1 cellular context compared by ENCODE assay signal in the genomic region with DNA sequence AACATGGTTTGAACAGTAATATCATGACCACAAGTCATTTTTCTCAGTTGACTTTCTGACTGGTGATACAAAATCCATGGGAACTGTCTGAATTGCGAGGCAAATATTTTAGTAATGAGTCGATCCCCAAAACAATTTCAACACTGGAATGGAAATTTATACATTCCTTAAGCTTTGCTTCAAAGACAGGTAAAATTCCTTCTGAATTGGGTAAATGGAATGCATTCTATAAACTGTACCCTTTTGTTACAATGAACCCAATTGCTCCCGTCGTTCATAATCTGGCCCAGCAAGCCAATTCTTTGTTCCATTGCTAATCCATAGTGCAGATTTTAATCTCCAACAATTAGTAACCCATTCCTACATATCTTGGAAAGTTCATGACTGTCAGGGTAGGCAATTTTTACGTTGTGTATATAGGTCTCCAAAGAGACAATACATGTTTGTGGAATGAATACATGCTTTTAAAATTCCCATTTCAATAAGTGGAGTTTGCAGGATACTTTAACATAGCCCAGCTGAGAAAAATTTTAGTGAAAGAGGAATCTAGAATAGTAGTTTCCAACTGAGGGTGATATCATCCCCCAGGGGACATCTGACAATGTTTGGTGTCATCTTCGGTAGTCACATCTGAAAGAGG.
A peak's percentile ranks its signal among the peaks of the same experiment; 100 is the strongest.
TF ChIP-seq lines count a peak whose summit lies in the region.

No MANE protein-coding gene starts in this region.

TF ChIP-seq in A549, 52 proteins besides CTCF, POLR2A, EP300 and RAD21 (continued from another document):
- TF ChIP-seq NFE2L2 (conservative IDR thresholded peaks at IDR 0.05; ENCODE audit: low read length) = no peak
- TF ChIP-seq SMC3 (IDR thresholded peaks at IDR 0.05) = no peak
- TF ChIP-seq, protein P1, sequence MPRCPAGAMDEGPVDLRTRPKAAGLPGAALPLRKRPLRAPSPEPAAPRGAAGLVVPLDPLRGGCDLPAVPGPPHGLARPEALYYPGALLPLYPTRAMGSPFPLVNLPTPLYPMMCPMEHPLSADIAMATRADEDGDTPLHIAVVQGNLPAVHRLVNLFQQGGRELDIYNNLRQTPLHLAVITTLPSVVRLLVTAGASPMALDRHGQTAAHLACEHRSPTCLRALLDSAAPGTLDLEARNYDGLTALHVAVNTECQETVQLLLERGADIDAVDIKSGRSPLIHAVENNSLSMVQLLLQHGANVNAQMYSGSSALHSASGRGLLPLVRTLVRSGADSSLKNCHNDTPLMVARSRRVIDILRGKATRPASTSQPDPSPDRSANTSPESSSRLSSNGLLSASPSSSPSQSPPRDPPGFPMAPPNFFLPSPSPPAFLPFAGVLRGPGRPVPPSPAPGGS (IDR thresholded peaks at IDR 0.05) = peak; percentile 28; the same call in 1 of the 3 replicates
- no peak for TF ChIP-seq TP53 (CRISPR knock-in tag; IDR thresholded peaks at IDR 0.05)
- TF ChIP-seq, protein P2, sequence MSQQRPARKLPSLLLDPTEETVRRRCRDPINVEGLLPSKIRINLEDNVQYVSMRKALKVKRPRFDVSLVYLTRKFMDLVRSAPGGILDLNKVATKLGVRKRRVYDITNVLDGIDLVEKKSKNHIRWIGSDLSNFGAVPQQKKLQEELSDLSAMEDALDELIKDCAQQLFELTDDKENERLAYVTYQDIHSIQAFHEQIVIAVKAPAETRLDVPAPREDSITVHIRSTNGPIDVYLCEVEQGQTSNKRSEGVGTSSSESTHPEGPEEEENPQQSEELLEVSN (IDR thresholded peaks at IDR 0.05; ENCODE audit: borderline replicate concordance, low read depth) = no peak
- TF ChIP-seq BHLHE40 (IDR thresholded peaks at IDR 0.05; ENCODE audit: low read depth, low read length) = no peak
- peak; percentile 56; the same call in 1 of the 2 replicates for TF ChIP-seq HOXB13 (CRISPR knock-in tag; IDR thresholded peaks at IDR 0.05; ENCODE audit: low read depth)
- peak; percentile 17; the same call in 1 of the 2 replicates for TF ChIP-seq FOXS1 (CRISPR knock-in tag; IDR thresholded peaks at IDR 0.05)
- no peak for TF ChIP-seq FOSB (CRISPR knock-in tag; IDR thresholded peaks at IDR 0.05)
- no peak for TF ChIP-seq PHF8 (IDR thresholded peaks at IDR 0.05; ENCODE audit: borderline replicate concordance, low read depth)
- TF ChIP-seq, protein P3, sequence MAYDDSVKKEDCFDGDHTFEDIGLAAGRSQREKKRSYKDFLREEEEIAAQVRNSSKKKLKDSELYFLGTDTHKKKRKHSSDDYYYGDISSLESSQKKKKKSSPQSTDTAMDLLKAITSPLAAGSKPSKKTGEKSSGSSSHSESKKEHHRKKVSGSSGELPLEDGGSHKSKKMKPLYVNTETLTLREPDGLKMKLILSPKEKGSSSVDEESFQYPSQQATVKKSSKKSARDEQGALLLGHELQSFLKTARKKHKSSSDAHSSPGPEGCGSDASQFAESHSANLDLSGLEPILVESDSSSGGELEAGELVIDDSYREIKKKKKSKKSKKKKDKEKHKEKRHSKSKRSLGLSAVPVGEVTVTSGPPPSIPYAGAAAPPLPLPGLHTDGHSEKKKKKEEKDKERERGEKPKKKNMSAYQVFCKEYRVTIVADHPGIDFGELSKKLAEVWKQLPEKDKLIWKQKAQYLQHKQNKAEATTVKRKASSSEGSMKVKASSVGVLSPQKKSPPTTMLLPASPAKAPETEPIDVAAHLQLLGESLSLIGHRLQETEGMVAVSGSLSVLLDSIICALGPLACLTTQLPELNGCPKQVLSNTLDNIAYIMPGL (CRISPR knock-in tag; IDR thresholded peaks at IDR 0.05; ENCODE audit: borderline replicate concordance) = no peak
- no peak for TF ChIP-seq HOXA7 (CRISPR knock-in tag; IDR thresholded peaks at IDR 0.05)
- no peak for TF ChIP-seq CBX2 (IDR thresholded peaks at IDR 0.05; ENCODE audit: borderline replicate concordance, low read depth)
- no peak for TF ChIP-seq RCOR1 (IDR thresholded peaks at IDR 0.05; ENCODE audit: low read depth, low read length)
- TF ChIP-seq RNF2 (IDR thresholded peaks at IDR 0.05; ENCODE audit: borderline replicate concordance, low read depth) = no peak
- peak; percentile 49 to 93; a peak in 3 of 4 replicates for TF ChIP-seq CEBPB (IDR thresholded peaks at IDR 0.05)
- no peak for TF ChIP-seq MAZ (IDR thresholded peaks at IDR 0.05; ENCODE audit: borderline replicate concordance, low read depth, low read length)
- no peak for TF ChIP-seq MAFK (IDR thresholded peaks at IDR 0.05; ENCODE audit: partially characterized antibody)
- TF ChIP-seq POLR2AphosphoS2 (conservative IDR thresholded peaks at IDR 0.05; ENCODE audit: low read length) = no peak
- TF ChIP-seq JUN (IDR thresholded peaks at IDR 0.05) = peak in 1 of 2 experiments; percentile 84; a peak in 4 of 5 replicates
- TF ChIP-seq, protein P4, sequence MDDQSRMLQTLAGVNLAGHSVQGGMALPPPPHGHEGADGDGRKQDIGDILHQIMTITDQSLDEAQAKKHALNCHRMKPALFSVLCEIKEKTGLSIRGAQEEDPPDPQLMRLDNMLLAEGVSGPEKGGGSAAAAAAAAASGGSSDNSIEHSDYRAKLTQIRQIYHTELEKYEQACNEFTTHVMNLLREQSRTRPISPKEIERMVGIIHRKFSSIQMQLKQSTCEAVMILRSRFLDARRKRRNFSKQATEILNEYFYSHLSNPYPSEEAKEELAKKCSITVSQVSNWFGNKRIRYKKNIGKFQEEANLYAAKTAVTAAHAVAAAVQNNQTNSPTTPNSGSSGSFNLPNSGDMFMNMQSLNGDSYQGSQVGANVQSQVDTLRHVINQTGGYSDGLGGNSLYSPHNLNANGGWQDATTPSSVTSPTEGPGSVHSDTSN (IDR thresholded peaks at IDR 0.05) = no peak
- no peak for TF ChIP-seq ZFP36 (IDR thresholded peaks at IDR 0.05; ENCODE audit: borderline replicate concordance, partially characterized antibody)
- no peak for TF ChIP-seq CBX8 (IDR thresholded peaks at IDR 0.05)
- TF ChIP-seq ZSCAN20 (CRISPR knock-in tag; IDR thresholded peaks at IDR 0.05) = no peak
- TF ChIP-seq, protein P5, sequence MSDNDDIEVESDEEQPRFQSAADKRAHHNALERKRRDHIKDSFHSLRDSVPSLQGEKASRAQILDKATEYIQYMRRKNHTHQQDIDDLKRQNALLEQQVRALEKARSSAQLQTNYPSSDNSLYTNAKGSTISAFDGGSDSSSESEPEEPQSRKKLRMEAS (IDR thresholded peaks at IDR 0.05) = peak; percentile 62
- TF ChIP-seq, protein P6, sequence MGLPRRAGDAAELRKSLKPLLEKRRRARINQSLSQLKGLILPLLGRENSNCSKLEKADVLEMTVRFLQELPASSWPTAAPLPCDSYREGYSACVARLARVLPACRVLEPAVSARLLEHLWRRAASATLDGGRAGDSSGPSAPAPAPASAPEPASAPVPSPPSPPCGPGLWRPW (IDR thresholded peaks at IDR 0.05) = no peak
- TF ChIP-seq ESRRA (IDR thresholded peaks at IDR 0.05; ENCODE audit: borderline replicate concordance, low read length) = no peak
- TF ChIP-seq, protein P7, sequence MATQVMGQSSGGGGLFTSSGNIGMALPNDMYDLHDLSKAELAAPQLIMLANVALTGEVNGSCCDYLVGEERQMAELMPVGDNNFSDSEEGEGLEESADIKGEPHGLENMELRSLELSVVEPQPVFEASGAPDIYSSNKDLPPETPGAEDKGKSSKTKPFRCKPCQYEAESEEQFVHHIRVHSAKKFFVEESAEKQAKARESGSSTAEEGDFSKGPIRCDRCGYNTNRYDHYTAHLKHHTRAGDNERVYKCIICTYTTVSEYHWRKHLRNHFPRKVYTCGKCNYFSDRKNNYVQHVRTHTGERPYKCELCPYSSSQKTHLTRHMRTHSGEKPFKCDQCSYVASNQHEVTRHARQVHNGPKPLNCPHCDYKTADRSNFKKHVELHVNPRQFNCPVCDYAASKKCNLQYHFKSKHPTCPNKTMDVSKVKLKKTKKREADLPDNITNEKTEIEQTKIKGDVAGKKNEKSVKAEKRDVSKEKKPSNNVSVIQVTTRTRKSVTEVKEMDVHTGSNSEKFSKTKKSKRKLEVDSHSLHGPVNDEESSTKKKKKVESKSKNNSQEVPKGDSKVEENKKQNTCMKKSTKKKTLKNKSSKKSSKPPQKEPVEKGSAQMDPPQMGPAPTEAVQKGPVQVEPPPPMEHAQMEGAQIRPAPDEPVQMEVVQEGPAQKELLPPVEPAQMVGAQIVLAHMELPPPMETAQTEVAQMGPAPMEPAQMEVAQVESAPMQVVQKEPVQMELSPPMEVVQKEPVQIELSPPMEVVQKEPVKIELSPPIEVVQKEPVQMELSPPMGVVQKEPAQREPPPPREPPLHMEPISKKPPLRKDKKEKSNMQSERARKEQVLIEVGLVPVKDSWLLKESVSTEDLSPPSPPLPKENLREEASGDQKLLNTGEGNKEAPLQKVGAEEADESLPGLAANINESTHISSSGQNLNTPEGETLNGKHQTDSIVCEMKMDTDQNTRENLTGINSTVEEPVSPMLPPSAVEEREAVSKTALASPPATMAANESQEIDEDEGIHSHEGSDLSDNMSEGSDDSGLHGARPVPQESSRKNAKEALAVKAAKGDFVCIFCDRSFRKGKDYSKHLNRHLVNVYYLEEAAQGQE (IDR thresholded peaks at IDR 0.05) = no peak
- no peak for TF ChIP-seq MYC (IDR thresholded peaks at IDR 0.05; ENCODE audit: borderline replicate concordance, low read length)
- TF ChIP-seq FOSL2 (IDR thresholded peaks at IDR 0.05) = peak; percentile 52; the same call in 1 of the 2 replicates
- peak; percentile 78 for TF ChIP-seq FOSL2 (CRISPR knock-in tag; IDR thresholded peaks at IDR 0.05)
- TF ChIP-seq, protein P8, sequence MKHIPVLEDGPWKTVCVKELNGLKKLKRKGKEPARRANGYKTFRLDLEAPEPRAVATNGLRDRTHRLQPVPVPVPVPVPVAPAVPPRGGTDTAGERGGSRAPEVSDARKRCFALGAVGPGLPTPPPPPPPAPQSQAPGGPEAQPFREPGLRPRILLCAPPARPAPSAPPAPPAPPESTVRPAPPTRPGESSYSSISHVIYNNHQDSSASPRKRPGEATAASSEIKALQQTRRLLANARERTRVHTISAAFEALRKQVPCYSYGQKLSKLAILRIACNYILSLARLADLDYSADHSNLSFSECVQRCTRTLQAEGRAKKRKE (CRISPR knock-in tag; IDR thresholded peaks at IDR 0.05; ENCODE audit: low read depth) = no peak
- TF ChIP-seq GATA3 (IDR thresholded peaks at IDR 0.05; ENCODE audit: borderline replicate concordance) = peak; percentile 97
- TF ChIP-seq ZC3H11A (IDR thresholded peaks at IDR 0.05) = no peak
- TF ChIP-seq SREBF2 (IDR thresholded peaks at IDR 0.05) = no peak
- no peak for TF ChIP-seq KDM1A (IDR thresholded peaks at IDR 0.05; ENCODE audit: low read depth)
- 0 out of 2 replicates have a peak, but pooled peaks have one; percentile 21 for TF ChIP-seq HOXB5 (CRISPR knock-in tag; IDR thresholded peaks at IDR 0.05)
- no peak for TF ChIP-seq ZNF302 (CRISPR knock-in tag; IDR thresholded peaks at IDR 0.05)
